Comparison of ENCODE assay signal across 8 cellular contexts in genomic region chr13:44810067-44810840, GRCh38.
DNase-seq lines count a peak whose midpoint lies in the region; ATAC-seq and TF ChIP-seq lines count a peak whose summit lies in the region.
"Had no signal": no experiment of that assay in that cellular context is flagged by ENCODE, and none has a peak within 500 bp of the region (broad histone marks: within the 10 kb centered on the region; RNA-seq: fewer than 3 reads in every experiment).

No MANE protein-coding gene starts in this region.

- no peak overlapping the region for H3K9ac ChIP-seq in MM.1S (ENCODE audit: low read length)

- TF ChIP-seq EP300 in ovary (IDR thresholded peaks at IDR 0.05) = no peak

- no peak overlapping the region for H2AFZ ChIP-seq in MM.1S (ENCODE audit: low read length)

- 67 to 74% (median 69%) methylated on average over 5 of the region's 5 CpGs for WGBS in adrenal gland, 4 donors
- 48 to 51% (median 50%) methylated on average over 5 of the region's 5 CpGs for WGBS in ovary, 3 donors
- 85 to 93% (median 87%) methylated on average over 5 of the region's 5 CpGs for WGBS in spleen, 5 donors

- no peak overlapping the region for H3K4me3 ChIP-seq in NB4 (ENCODE audit: low read depth, low read length)
- no peak overlapping the region for H3K4me3 ChIP-seq in adrenal gland
- H3K4me3 ChIP-seq in ovary = no peak overlapping the region
- H3K4me3 ChIP-seq in MM.1S (ENCODE audit: low read length) = no peak overlapping the region
- no peak overlapping the region for H3K4me3 ChIP-seq in spleen
- H3K4me3 ChIP-seq: SJCRH30 had no signal

- H3K4me2 ChIP-seq in MM.1S (ENCODE audit: low read depth, low read length) = no peak overlapping the region

- H3K27me3 ChIP-seq in adrenal gland (no peaks in the 10 kb centered on the region), ovary (no peaks in the 10 kb centered on the region), MM.1S (replicated peaks; ENCODE audit: insufficient read depth, low read length) (no peaks in the 10 kb centered on the region), spleen (replicated peaks in 1 of 7) (no peaks in the 10 kb centered on the region)
- H3K27me3 ChIP-seq: SJCRH30 had no signal

- intact Hi-C loops in adrenal gland (cut with DNase I) (no loop called here), ovary (cut with DNase I) (no loop called here), spleen (cut with DNase I; ENCODE audit: low total_unique reads) (no loop called here)

- no peaks in the 10 kb centered on the region for H3F3A ChIP-seq in MM.1S (ENCODE audit: insufficient read depth, low read length)

- H3K79me2 ChIP-seq in MM.1S (ENCODE audit: low read length) = no peaks in the 10 kb centered on the region

- no peak overlapping the region for H3K27ac ChIP-seq in adrenal gland
- peak overlapping the region in 1 of 2 donors; percentile 50 for H3K27ac ChIP-seq in ovary
- no peak overlapping the region for H3K27ac ChIP-seq in MM.1S (ENCODE audit: low read length)
- no peak overlapping the region for H3K27ac ChIP-seq in spleen
- H3K27ac ChIP-seq: SJCRH30 had no signal

- H3K9me3 ChIP-seq in adrenal gland (replicated peaks in 1 of 3) = no peaks in the 10 kb centered on the region
- H3K9me3 ChIP-seq in ovary = no peaks in the 10 kb centered on the region
- no peaks in the 10 kb centered on the region for H3K9me3 ChIP-seq in MM.1S (replicated peaks; ENCODE audit: insufficient read depth, low read length)
- no peaks in the 10 kb centered on the region for H3K9me3 ChIP-seq in spleen
- H3K9me3 ChIP-seq: SJCRH30 had no signal

- no peaks in the 10 kb centered on the region for H4K20me1 ChIP-seq in MM.1S (ENCODE audit: insufficient read depth, low read length)

- H3K4me1 ChIP-seq in adrenal gland (replicated peaks in 1 of 2) = peaks cover 19 to 37% of the 10 kb centered on the region in 2 donors
- H3K4me1 ChIP-seq in ovary (ENCODE audit: insufficient read depth) = peaks cover 17% of the 10 kb centered on the region
- no peaks in the 10 kb centered on the region for H3K4me1 ChIP-seq in MM.1S (ENCODE audit: low read length)
- H3K4me1 ChIP-seq in spleen = peaks cover 0 to 3% (median 0%) of the 10 kb centered on the region in 6 donors
- H3K4me1 ChIP-seq: SJCRH30 had no signal

- ATAC-seq in GM21423 (IDR thresholded peaks at IDR 0.05; ENCODE audit: unreplicated experiment) = no peak

- TF ChIP-seq POLR2A in NB4 (IDR thresholded peaks at IDR 0.05; ENCODE audit: extremely low read depth, insufficient read length) (no peak), adrenal gland (IDR thresholded peaks at IDR 0.05) (no peak), ovary (IDR thresholded peaks at IDR 0.05) (no peak), spleen (IDR thresholded peaks at IDR 0.05) (no peak)

- DNase-seq in DMS79 (lab: John Stamatoyannopoulos, UW) (peak; percentile 31), NB4 (ENCODE audit: low read depth) (peak; percentile 11), adrenal gland (peak; percentile 26 to 76 (median 56)), ovary (peak; percentile 33 to 66 (median 47)), MM.1S (no peak), spleen (no peak)

- H3K9me2 ChIP-seq in MM.1S (replicated peaks; ENCODE audit: insufficient read depth, low read length) = no peaks in the 10 kb centered on the region

- H3K36me3 ChIP-seq in adrenal gland (replicated peaks in 1 of 2) (no peaks in the 10 kb centered on the region), ovary (no peaks in the 10 kb centered on the region), MM.1S (replicated peaks; ENCODE audit: insufficient read depth, low read length) (no peaks in the 10 kb centered on the region), spleen (no peaks in the 10 kb centered on the region)
- H3K36me3 ChIP-seq: SJCRH30 had no signal

- TF ChIP-seq CTCF in NB4 (IDR thresholded peaks at IDR 0.05; ENCODE audit: low read depth, low read length) = no peak
- TF ChIP-seq CTCF in adrenal gland (IDR thresholded peaks at IDR 0.05) = no peak
- TF ChIP-seq CTCF in ovary (IDR thresholded peaks at IDR 0.05) = no peak
- TF ChIP-seq CTCF in MM.1S (IDR thresholded peaks at IDR 0.05; ENCODE audit: low read length) = no peak
- TF ChIP-seq CTCF in spleen (IDR thresholded peaks at IDR 0.05 in 8 of 11, conservative IDR thresholded peaks at IDR 0.05 in 3 of 11) = no peak

Comparison
In these comparisons a context has a peak if more than half of its experiments do, and no peak if none do; other contexts are left out.
1. DNase-seq: peak in DMS79 (single experiment), NB4 (single experiment), adrenal gland (7 of 7) and ovary (5 of 5); none in MM.1S (single experiment) and spleen (single experiment).